8 cellular contexts compared by ENCODE assay signal in the genomic region with DNA sequence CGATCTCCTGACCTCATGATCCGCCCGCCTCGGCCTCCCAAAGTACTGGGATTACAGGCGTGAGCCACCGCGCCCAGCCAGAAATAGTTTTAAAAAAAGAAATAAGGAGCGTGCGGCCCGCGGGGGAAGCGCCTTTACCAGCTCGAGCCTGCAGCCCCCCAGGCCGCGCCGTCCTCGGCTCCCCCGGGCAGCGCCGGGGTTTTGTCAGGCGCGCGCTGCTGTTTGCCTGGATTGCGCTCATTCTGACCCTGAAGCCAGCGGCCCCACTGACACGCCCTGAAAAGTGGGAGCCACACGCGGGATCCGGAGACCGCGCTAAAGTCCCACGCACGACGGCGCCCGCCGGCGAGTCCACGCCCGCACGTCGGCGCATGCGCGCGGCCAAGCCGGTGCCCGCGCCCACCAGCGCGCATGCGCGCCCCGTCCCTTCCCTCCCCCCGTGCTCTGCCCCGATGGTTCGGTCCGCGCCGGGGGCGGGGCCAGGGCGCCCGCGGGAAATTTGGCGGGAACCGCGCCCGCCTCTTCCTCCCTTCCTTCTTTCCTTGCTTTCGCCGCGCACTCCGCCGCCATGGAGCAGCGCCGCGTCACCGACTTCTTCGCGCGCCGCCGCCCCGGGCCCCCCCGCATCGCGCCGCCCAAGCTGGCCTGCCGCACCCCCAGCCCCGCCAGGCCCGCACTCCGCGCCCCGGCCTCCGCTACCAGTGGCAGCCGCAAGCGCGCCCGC. TPM values are rescaled to one million over a fixed set of nuclear protein-coding genes. Genes with fewer than 3 reads are reported as not detected.
DNase-seq lines count a peak whose midpoint lies in the region; ATAC-seq, FAIRE-seq and TF ChIP-seq lines count a peak whose summit lies in the region.

CDT1 (plus strand) TSS at position 526 of the 724 bp plus-strand sequence; CDS start at position 569, 43 bp downstream.

- H3K4me1 Mint-ChIP-seq in endodermal cell, result no peaks in the 10 kb centered on the region

- TF ChIP-seq CTCF in A549 (IDR thresholded peaks at IDR 0.05) (no peak), endodermal cell (conservative IDR thresholded peaks at IDR 0.05) (no peak)

- TF ChIP-seq RAD21 in A549 (conservative IDR thresholded peaks at IDR 0.05 in 1 of 2, IDR thresholded peaks at IDR 0.05 in 1 of 2), result no peak

- TF ChIP-seq POLR2A in A549 (IDR thresholded peaks at IDR 0.05; ENCODE audit: low read length), result peak; percentile 69

- peak within 1 kb of the TSS; percentile 73 for H3K4me3 ChIP-seq in A549
- H3K4me3 ChIP-seq in endodermal cell (ENCODE audit: low read length), result peak within 1 kb of the TSS; percentile 88

- peak within 1 kb of the TSS; percentile 70 for H3K9ac ChIP-seq in endodermal cell (ENCODE audit: extremely low read depth, low read length, poor library complexity, severe bottlenecking)

- H3K27ac Mint-ChIP-seq in endodermal cell, result peak within 1 kb of the TSS; percentile 82

- peak within 1 kb of the TSS; percentile 74 for H3K4me3 Mint-ChIP-seq in endodermal cell

- TF ChIP-seq EP300 in A549 (IDR thresholded peaks at IDR 0.05), result no peak

- CTCF ChIA-PET in A549 (lab: Yijun Ruan, JAX), result interaction anchor here (1.1 to 1.5 kb wide), 2 partner anchors 12 to 21 kb away, joined by 3 to 5 read pairs; no protein-coding TSS in a partner anchor

- no peaks in the 10 kb centered on the region for H3K9me3 Mint-ChIP-seq in endodermal cell

- peaks cover 12% of the 10 kb centered on the region for H3K36me3 ChIP-seq in endodermal cell (ENCODE audit: control insufficient read depth, insufficient read depth, low read length)

- H3K4me2 ChIP-seq in A549, result peak within 1 kb of the TSS; percentile 100

- H3K9me3 ChIP-seq in A549 (no peaks in the 10 kb centered on the region), endodermal cell (ENCODE audit: control insufficient read depth, low read length) (no peaks in the 10 kb centered on the region)

- H3K4me1 ChIP-seq in A549 (peaks cover 14% of the 10 kb centered on the region), endodermal cell (ENCODE audit: control insufficient read depth, insufficient read depth, low read length) (peaks cover 2% of the 10 kb centered on the region)

- DNase-seq in A549 (ENCODE audit: low read depth in 1 of 2, low spot score in 1 of 2) (peak; percentile 81 to 96), NOMO-1 treated with dmso at 0.1 percent for 144 hours (lab: John Stamatoyannopoulos, UW; ENCODE audit: unreplicated experiment) (peak; percentile 75), endodermal cell (peak; percentile 91), mesenteric fat pad (ENCODE audit: low spot score) (peak; percentile 95)
- DNase-seq in activated CD8-positive, alpha-beta memory T cell treated with anti-CD3 and anti-CD28 coated beads for 48 hours (ENCODE audit: low read depth in 2 of 3, low spot score in 2 of 3), result peak in 2 of 3 experiments; percentile 83 to 88
- DNase-seq in stimulated activated CD8-positive, alpha-beta memory T cell treated with anti-CD3 and anti-CD28 coated beads, Interleukin-15, amount 100 ng/mL, for 24 hours (ENCODE audit: low read depth), result peak; percentile 85

- FAIRE-seq in A549 (lab: Jason Lieb, UNC), result no peak

- peak within 1 kb of the TSS; percentile 88 to 94 for H3K27ac ChIP-seq in A549
- peak within 1 kb of the TSS; percentile 44 for H3K27ac ChIP-seq in endodermal cell (ENCODE audit: low read depth, low read length)

- ATAC-seq in A549 (peak; percentile 4 to 37; a peak in 4 of 6 replicates), GM18861 (IDR thresholded peaks at IDR 0.05; ENCODE audit: unreplicated experiment) (peak; percentile 38), HG03442 (IDR thresholded peaks at IDR 0.05; ENCODE audit: unreplicated experiment) (peak; percentile 57)

- 1% methylated on average over 25 of the region's 98 CpGs for WGBS in A549 (ENCODE audit: missing lambda C conversion rate)
- 0% methylated on average over 30 to 97 of the region's 98 CpGs for WGBS in endodermal cell (ENCODE audit: insufficient coverage in 1 of 2, insufficient read length in 1 of 2), 2 experiments

- POLR2A ChIA-PET in A549 (lab: Yijun Ruan, JAX), result interaction anchor here (0.6 to 1.5 kb wide), 3 partner anchors 8 to 251 kb away, joined by 3 to 11 read pairs (median 6); partner anchors contain the start of gene APRT

- H3K27me3 ChIP-seq in endodermal cell (ENCODE audit: control insufficient read depth, insufficient read depth, low read length, poor library complexity, severe bottlenecking), result no peaks in the 10 kb centered on the region

- peaks cover 3% of the 10 kb centered on the region for H3K27me3 Mint-ChIP-seq in endodermal cell (ENCODE audit: insufficient read depth)

- peaks cover 16% of the 10 kb centered on the region for H3K36me3 Mint-ChIP-seq in endodermal cell (ENCODE audit: low read depth)

TF ChIP-seq in A549, 52 proteins besides CTCF, POLR2A, EP300 and RAD21:
- TF ChIP-seq, protein P1, sequence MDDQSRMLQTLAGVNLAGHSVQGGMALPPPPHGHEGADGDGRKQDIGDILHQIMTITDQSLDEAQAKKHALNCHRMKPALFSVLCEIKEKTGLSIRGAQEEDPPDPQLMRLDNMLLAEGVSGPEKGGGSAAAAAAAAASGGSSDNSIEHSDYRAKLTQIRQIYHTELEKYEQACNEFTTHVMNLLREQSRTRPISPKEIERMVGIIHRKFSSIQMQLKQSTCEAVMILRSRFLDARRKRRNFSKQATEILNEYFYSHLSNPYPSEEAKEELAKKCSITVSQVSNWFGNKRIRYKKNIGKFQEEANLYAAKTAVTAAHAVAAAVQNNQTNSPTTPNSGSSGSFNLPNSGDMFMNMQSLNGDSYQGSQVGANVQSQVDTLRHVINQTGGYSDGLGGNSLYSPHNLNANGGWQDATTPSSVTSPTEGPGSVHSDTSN (IDR thresholded peaks at IDR 0.05), result 0 out of 2 replicates have a peak, but pooled peaks have one; percentile 21
- no peak for TF ChIP-seq MAZ (IDR thresholded peaks at IDR 0.05; ENCODE audit: borderline replicate concordance, low read depth, low read length)
- TF ChIP-seq PHF8 (IDR thresholded peaks at IDR 0.05; ENCODE audit: borderline replicate concordance, low read depth), result peak; percentile 51; the same call in 1 of the 2 replicates
- TF ChIP-seq BCL3 (IDR thresholded peaks at IDR 0.05), result 0 out of 3 replicates have a peak, but pooled peaks have one; percentile 34
- peak; percentile 47; the same call in 1 of the 2 replicates for TF ChIP-seq CHD4 (IDR thresholded peaks at IDR 0.05; ENCODE audit: borderline replicate concordance)
- no peak for TF ChIP-seq MYC (IDR thresholded peaks at IDR 0.05; ENCODE audit: borderline replicate concordance, low read length)
- TF ChIP-seq CBX2 (IDR thresholded peaks at IDR 0.05; ENCODE audit: borderline replicate concordance, low read depth), result no peak
- no peak for TF ChIP-seq CEBPB (IDR thresholded peaks at IDR 0.05)
- peak; percentile 84 for TF ChIP-seq MAX (IDR thresholded peaks at IDR 0.05)
- no peak for TF ChIP-seq CHD2 (IDR thresholded peaks at IDR 0.05; ENCODE audit: low read length, partially characterized antibody)
- TF ChIP-seq JUN (IDR thresholded peaks at IDR 0.05), result peak; percentile 46 to 80; a peak in 4 of 5 replicates
- peak; percentile 93 for TF ChIP-seq E2F6 (IDR thresholded peaks at IDR 0.05; ENCODE audit: borderline replicate concordance, low read depth)
- no peak for TF ChIP-seq RNF2 (IDR thresholded peaks at IDR 0.05; ENCODE audit: borderline replicate concordance, low read depth)
TF ChIP-seq in A549: peak in this region for 7.

RNA-seq across cellular contexts. Expression of gene CDT1, which starts in this region (rescaled TPM):
- 3.4 and 3.8 TPM in 2 replicates for polyA plus RNA-seq in A549 (2011; rRNA removed)
- 30.8 and 47.0 TPM in 2 replicates for polyA plus RNA-seq in A549 (2012; cell fraction: cytosol; rRNA removed)
- 41.9 and 85.6 TPM in 2 replicates for polyA plus RNA-seq in A549 (2012; cell fraction: nucleus; rRNA removed)
- 16.0 to 17.5 TPM (median 17.0 TPM) in 3 replicates for polyA plus RNA-seq in A549 (2017; fragmentation: RNase III; extraction: RNeasy Plus Mini Kit Qiagen cat#74134 plus additional on column Dnase treatment)
- polyA minus RNA-seq in A549 (2011; rRNA and poly(A)+ RNA removed), result 4.1 and 6.5 TPM in 2 replicates
- total RNA-seq in endodermal cell, result 10 to 100 TPM; 57.1 to 63.0 TPM
- polyA plus RNA-seq in endodermal cell (2013, experiment 1 of 2), result 41.5 TPM
- polyA plus RNA-seq in endodermal cell (2013, experiment 2 of 2), result 34.7 TPM
- 0.22 TPM for total RNA-seq in mesenteric fat pad

Comparison
In these comparisons a context has a peak if more than half of its experiments do, and no peak if none do; other contexts are left out.
1. Peak in every context shown above with its lines: DNase-seq, ATAC-seq, H3K4me3 ChIP-seq and H3K27ac ChIP-seq.
2. RNA of gene CDT1 (total RNA-seq): 57.1 to 63.0 TPM in endodermal cell; 0.22 TPM in mesenteric fat pad (single experiment); every median in the first group is over 10 times any median in the second.
3. Peak in DNase-seq in mesenteric fat pad; RNA of the gene not detected or under 1 TPM.